23 cellular contexts compared by ENCODE assay signal in genomic region chr4:83297548-83298260, GRCh38. TPM values are rescaled to one million over a fixed set of nuclear protein-coding genes. Genes with fewer than 3 reads are reported as not detected.
A peak's percentile ranks its signal among the peaks of the same experiment; 100 is the strongest.
DNase-seq lines count a peak whose midpoint lies in the region; ATAC-seq and TF ChIP-seq lines count a peak whose summit lies in the region.
"Had no signal": no experiment of that assay in that cellular context is flagged by ENCODE, and none has a peak within 500 bp of the region (broad histone marks: within the 10 kb centered on the region; RNA-seq: fewer than 3 reads in every experiment).

No MANE protein-coding gene starts in this region.

- POLR2A ChIA-PET in OCI-LY7 (lab: Charles Lee), result interaction anchor here (0.6 to 1.7 kb wide), 3 partner anchors 10 to 17 kb away, joined by 3 to 9 read pairs (median 5); partner anchors contain the start of gene COQ2

- H3K36me3 ChIP-seq in OCI-LY7 (ENCODE audit: insufficient read depth, low read length), result no peaks in the 10 kb centered on the region
- H3K36me3 ChIP-seq in aorta (ENCODE audit: control insufficient read depth in 1 of 2, insufficient read depth in 2 of 2, low read length in 1 of 2), result no peaks in the 10 kb centered on the region
- H3K36me3 ChIP-seq: brain microvascular endothelial cell, lower lobe of right lung, upper lobe of right lung had no signal

- H2AFZ ChIP-seq in OCI-LY7 (ENCODE audit: low read length), result no peak overlapping the region

- DNase-seq in GDM1 (lab: John Stamatoyannopoulos, UW) (peak; percentile 39), OCI-LY7 (ENCODE audit: low spot score) (no peak), immature natural killer cell (peak in 2 of 3 donors; percentile 9 to 11), DMS79 (lab: John Stamatoyannopoulos, UW) (no peak), aorta (no peak), NAMALWA (ENCODE audit: low spot score) (no peak), AG08395 (ENCODE audit: low spot score) (no peak)
- DNase-seq: activated CD8-positive, alpha-beta memory T cell treated with anti-CD3 and anti-CD28 coated beads, Interleukin-2, amount 50 U/mL, for 4 hours; brain microvascular endothelial cell; DND-41; glutamatergic neuron; GOT3; lower lobe of right lung; NCI-H2081 treated with DMSO at 0.1 percent for 48 hours; NCI-H526 treated with DMSO at 0.1 percent for 48 hours; upper lobe of right lung had no signal

- no peaks in the 10 kb centered on the region for H4K20me1 ChIP-seq in OCI-LY7 (ENCODE audit: insufficient read depth, low read length)

- intact Hi-C loops in OCI-LY7 (cut with micrococcal nuclease; ENCODE audit: unreplicated experiment), result no loop called here
- intact Hi-C loops in aorta (cut with DNase I), result no loop called here

- H3K4me3 Mint-ChIP-seq in immature natural killer cell, result peak overlapping the region; percentile 15 to 70 (median 53)
- H3K4me3 Mint-ChIP-seq: dendritic cell treated with granulocyte-macrophage colony-stimulating factor and Interleukin-4, amounts not matched to agents 40 ng/mL and 50 ng/mL, for 4 days; naive thymus-derived CD8-positive, alpha-beta T cell; stimulated activated naive CD8-positive, alpha-beta T cell treated with anti-CD3 and anti-CD28 coated beads, Interleukin-15, Interleukin-2, amounts not matched to agents 100 ng/mL and 50 ng/mL, for 24 hours had no signal

- H3K9me3 ChIP-seq in OCI-LY7 (ENCODE audit: low read length), result no peaks in the 10 kb centered on the region
- H3K9me3 ChIP-seq in aorta (ENCODE audit: control insufficient read depth, low read length), result no peaks in the 10 kb centered on the region
- H3K9me3 ChIP-seq: lower lobe of right lung, upper lobe of right lung had no signal

- CTCF ChIA-PET in OCI-LY7 (lab: Charles Lee; ENCODE audit: unreplicated experiment), result no interaction called here

- TF ChIP-seq CTCF in OCI-LY7 (conservative IDR thresholded peaks at IDR 0.05; ENCODE audit: low read length), result no peak

- no TSS peak for BruUV-seq in OCI-LY7 (replicated peaks; lab: Mats Ljungman, UMichigan)

- H3K4me3 ChIP-seq in OCI-LY7 (ENCODE audit: low read depth, low read length, poor library complexity, severe bottlenecking) (no peak overlapping the region), aorta (ENCODE audit: low read length in 2 of 2) (no peak overlapping the region)
- H3K4me3 ChIP-seq: lower lobe of right lung, upper lobe of right lung had no signal

- H3K27me3 ChIP-seq in aorta (ENCODE audit: control insufficient read depth in 1 of 2, insufficient read depth in 2 of 2, low read length in 1 of 2), result no peaks in the 10 kb centered on the region
- H3K27me3 ChIP-seq: brain microvascular endothelial cell had no signal

- 85 to 86% methylated on average over 3 of the region's 3 CpGs for WGBS in aorta, 2 donors

- ATAC-seq in HG02852 (IDR thresholded peaks at IDR 0.05; ENCODE audit: unreplicated experiment) (peak; percentile 64), aorta (ENCODE audit: low FRiP score) (no peak)
- ATAC-seq: activated naive CD4-positive, alpha-beta T cell treated with anti-CD3 and anti-CD28 coated beads, Interleukin-2, amount 50 U/mL, for 72 hours; lower lobe of right lung; upper lobe of right lung had no signal

- peaks cover 8% of the 10 kb centered on the region for H3K4me1 ChIP-seq in OCI-LY7 (ENCODE audit: insufficient read depth, low read length, poor library complexity, severe bottlenecking)
- no peaks in the 10 kb centered on the region for H3K4me1 ChIP-seq in aorta (ENCODE audit: control insufficient read depth in 1 of 2, insufficient read depth in 2 of 2, low read length in 2 of 2)
- H3K4me1 ChIP-seq: lower lobe of right lung, upper lobe of right lung had no signal

- H3K4me2 ChIP-seq in OCI-LY7 (ENCODE audit: low read length), result peak overlapping the region; percentile 42

- H3K9me3 Mint-ChIP-seq in immature natural killer cell, result no peaks in the 10 kb centered on the region
- H3K9me3 Mint-ChIP-seq: activated naive CD4-positive, alpha-beta T cell treated with anti-CD3 and anti-CD28 coated beads, Interleukin-2, amount 50 U/mL, for 72 hours; dendritic cell treated with granulocyte-macrophage colony-stimulating factor and Interleukin-4, amounts not matched to agents 40 ng/mL and 50 ng/mL, for 4 days; naive thymus-derived CD8-positive, alpha-beta T cell; stimulated activated naive CD8-positive, alpha-beta T cell treated with anti-CD3 and anti-CD28 coated beads, Interleukin-15, Interleukin-2, amounts not matched to agents 100 ng/mL and 50 ng/mL, for 24 hours had no signal

- no peaks in the 10 kb centered on the region for H3K79me2 ChIP-seq in OCI-LY7 (ENCODE audit: insufficient read depth, low read depth, low read length)

- H3K4me1 Mint-ChIP-seq in immature natural killer cell, result peaks cover 18 to 28% of the 10 kb centered on the region in 2 donors

- peak overlapping the region; percentile 34 to 73 (median 58) for H3K27ac Mint-ChIP-seq in immature natural killer cell
- H3K27ac Mint-ChIP-seq: activated naive CD4-positive, alpha-beta T cell treated with anti-CD3 and anti-CD28 coated beads, Interleukin-2, amount 50 U/mL, for 72 hours; dendritic cell treated with granulocyte-macrophage colony-stimulating factor and Interleukin-4, amounts not matched to agents 40 ng/mL and 50 ng/mL, for 4 days; stimulated activated naive CD8-positive, alpha-beta T cell treated with anti-CD3 and anti-CD28 coated beads, Interleukin-15, Interleukin-2, amounts not matched to agents 100 ng/mL and 50 ng/mL, for 24 hours had no signal

- no peaks in the 10 kb centered on the region for H3K27me3 Mint-ChIP-seq in immature natural killer cell (ENCODE audit: low read depth in 3 of 3)
- H3K27me3 Mint-ChIP-seq: dendritic cell treated with granulocyte-macrophage colony-stimulating factor and Interleukin-4, amounts not matched to agents 40 ng/mL and 50 ng/mL, for 4 days; naive thymus-derived CD8-positive, alpha-beta T cell; stimulated activated naive CD8-positive, alpha-beta T cell treated with anti-CD3 and anti-CD28 coated beads, Interleukin-15, Interleukin-2, amounts not matched to agents 100 ng/mL and 50 ng/mL, for 24 hours had no signal

- no peaks in the 10 kb centered on the region for H3K9me2 ChIP-seq in OCI-LY7 (ENCODE audit: insufficient read depth, low read length)

- H3K27ac ChIP-seq in OCI-LY7 (ENCODE audit: low read depth, low read length, poor library complexity, severe bottlenecking) (no peak overlapping the region), aorta (ENCODE audit: low read depth in 1 of 2, low read length in 2 of 2) (no peak overlapping the region)
- H3K27ac ChIP-seq: brain microvascular endothelial cell, C4-2B, lower lobe of right lung, upper lobe of right lung, VCaP had no signal

- peaks cover 0 to 5% (median 0%) of the 10 kb centered on the region in 3 donors for H3K36me3 Mint-ChIP-seq in immature natural killer cell
- H3K36me3 Mint-ChIP-seq: activated naive CD4-positive, alpha-beta T cell treated with anti-CD3 and anti-CD28 coated beads, Interleukin-2, amount 50 U/mL, for 72 hours had no signal

RNA-seq across cellular contexts. Expression of gene COQ2, which starts 13.1 kb away (rescaled TPM):
- total RNA-seq in OCI-LY7 (2014; rRNA removed; shearing (Covaris generic)), result 12.1 and 12.8 TPM in 2 replicates
- total RNA-seq in OCI-LY7 (2022), result 14.4 and 17.9 TPM in 2 replicates
- 1 to 10 TPM; 5.8 to 7.8 (median 7.5) TPM for polyA plus RNA-seq in immature natural killer cell
- 1 to 10 TPM; 6.6 to 7.6 TPM for total RNA-seq in aorta
- polyA plus RNA-seq in aorta, result 1 to 10 TPM; 1.8 to 3.6 TPM

RNA-seq across cellular contexts. Expression of gene HPSE, which starts 36.9 kb away (rescaled TPM):
- 1.8 and 3.1 TPM in 2 replicates for total RNA-seq in OCI-LY7 (2014; rRNA removed; shearing (Covaris generic))
- total RNA-seq in OCI-LY7 (2022), result 2.4 and 3.0 TPM in 2 replicates
- 1 to 10 TPM; 1.1 to 2.5 (median 1.3) TPM for polyA plus RNA-seq in immature natural killer cell
- 1 to 10 TPM; 3.7 to 5.0 TPM for total RNA-seq in aorta
- polyA plus RNA-seq in aorta, result 1 to 10 TPM in 1 of 2 donors, under 1 TPM in 1; 0.82 to 3.1 TPM

Comparison
In these comparisons a context has a peak if more than half of its experiments do, and no peak if none do; other contexts are left out.
1. DNase-seq: peak in GDM1 (single experiment) and immature natural killer cell (2 of 3); none in OCI-LY7 (single experiment), DMS79 (single experiment), aorta (0 of 2), NAMALWA (single experiment) and AG08395 (single experiment).